11 cellular contexts compared by ENCODE assay signal in the genomic region with DNA sequence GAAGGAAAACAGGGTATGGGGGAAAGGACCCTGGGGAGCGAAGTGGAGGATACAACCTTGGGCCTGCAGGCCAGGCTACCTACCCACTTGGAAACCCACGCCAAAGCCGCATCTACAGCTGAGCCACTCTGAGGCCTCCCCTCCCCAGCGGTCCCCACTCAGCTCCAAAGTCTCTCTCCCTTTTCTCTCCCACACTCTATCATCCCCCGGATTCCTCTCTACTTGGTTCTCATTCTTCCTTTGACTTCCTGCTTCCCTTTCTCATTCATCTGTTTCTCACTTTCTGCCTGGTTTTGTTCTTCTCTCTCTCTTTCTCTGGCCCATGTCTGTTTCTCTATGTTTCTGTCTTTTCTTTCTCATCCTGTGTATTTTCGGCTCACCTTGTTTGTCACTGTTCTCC.
DNase-seq lines count a peak whose midpoint lies in the region; ATAC-seq and TF ChIP-seq lines count a peak whose summit lies in the region.
"Had no signal": no experiment of that assay in that cellular context is flagged by ENCODE, and none has a peak within 500 bp of the region (broad histone marks: within the 10 kb centered on the region; RNA-seq: fewer than 3 reads in every experiment).

No MANE protein-coding gene starts in this region.

- TF ChIP-seq CTCF in C4-2B (conservative IDR thresholded peaks at IDR 0.05) (no peak), VCaP (conservative IDR thresholded peaks at IDR 0.05) (no peak)

- H3K27ac ChIP-seq in C4-2B (peak overlapping the region; percentile 100), VCaP (peak overlapping the region; percentile 100)
- H3K27ac ChIP-seq: BLaER1 treated with 17β-estradiol and CSF1 and Interleukin-3, amounts not matched to agents 10 nM and 100 nM had no signal

- ATAC-seq in HG03139 (IDR thresholded peaks at IDR 0.05; ENCODE audit: unreplicated experiment) (no peak), HG03097 (IDR thresholded peaks at IDR 0.05; ENCODE audit: low FRiP score, unreplicated experiment) (no peak)
- ATAC-seq: K562 had no signal

- DNase-seq in islet precursor cell (peak; percentile 17), C1 segment of cervical spinal cord (lab: John Stamatoyannopoulos, UW) (no peak), T-helper 2 cell (no peak)
- DNase-seq: CD4-positive, alpha-beta T cell; IMR-90 had no signal
